Comparison of ENCODE assay signal across 9 cellular contexts in the genomic region with DNA sequence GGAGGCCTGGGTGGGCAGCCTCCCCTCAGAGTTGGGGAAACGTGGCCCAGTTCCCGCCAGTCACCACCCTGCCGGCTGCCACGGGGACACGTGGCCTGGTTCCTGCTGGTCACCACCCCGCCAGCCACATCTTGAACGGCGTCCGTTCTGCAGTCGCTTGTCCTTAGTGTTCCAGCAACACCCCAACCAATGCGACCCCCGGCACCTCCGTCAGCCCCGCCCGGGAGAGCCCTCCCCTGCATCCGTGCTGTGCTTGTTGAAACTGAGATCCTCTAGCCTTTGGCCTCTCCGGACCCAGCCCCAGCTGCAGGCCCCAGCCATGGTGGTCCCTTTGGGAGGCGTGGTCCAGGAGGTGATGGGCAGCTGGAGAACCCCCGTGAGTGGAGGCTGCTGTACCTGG. TPM values are rescaled to one million over a fixed set of nuclear protein-coding genes. Genes with fewer than 3 reads are reported as not detected.
"Had no signal": no experiment of that assay in that cellular context is flagged by ENCODE, and none has a peak within 500 bp of the region (broad histone marks: within the 10 kb centered on the region; RNA-seq: fewer than 3 reads in every experiment).

No MANE protein-coding gene starts in this region.

- ATAC-seq: GM23338, HCT116 had no signal

- H3K9me3 ChIP-seq: HAP-1 had no signal

- H3K27ac ChIP-seq: GM23248 had no signal

- H3K36me3 ChIP-seq: HAP-1 had no signal

- H3K4me3 ChIP-seq: GM23248, GM23338, HAP-1 had no signal

- DNase-seq: GM23248, GOT3, H7, H9, HCEC 1CT, HFFc6 had no signal

- H3K4me1 ChIP-seq: HAP-1 had no signal

RNA-seq across cellular contexts. Expression of gene GABRD, which starts 49.8 kb away (rescaled TPM):
- total RNA-seq: GM23248, HFFc6 had no signal
- polyA plus RNA-seq: GM23248 had no signal
